Comparison of ENCODE assay signal across 33 cellular contexts in genomic region chr10:104155591-104155990, GRCh38.
"Had no signal": no experiment of that assay in that cellular context is flagged by ENCODE, and none has a peak within 500 bp of the region (broad histone marks: within the 10 kb centered on the region; RNA-seq: fewer than 3 reads in every experiment).

No MANE protein-coding gene starts in this region.

- H3K27ac Mint-ChIP-seq: activated B cell treated with CpG ODN at 0.5 μM for 24 hours; activated CD8-positive, alpha-beta T cell treated with anti-CD3 and anti-CD28 coated beads for 36 hours; activated naive CD8-positive, alpha-beta T cell treated with anti-CD3 and anti-CD28 coated beads for 36 hours; activated T-helper 17 cell treated with anti-CD3 and anti-CD28 coated beads, Interleukin-2, amount 50 U/mL, for 72 hours; effector memory CD8-positive, alpha-beta T cell; T-helper 17 cell; T-helper 2 cell treated with Interferon-gamma antibody and Interleukin-4, amounts not matched to agents 5 μg/mL and 100 μg/mL, for 36 hours had no signal

- H3K4me3 ChIP-seq: ascending aorta, esophagus squamous epithelium, gastroesophageal sphincter had no signal

- H3K27ac ChIP-seq: ascending aorta, brain microvascular endothelial cell, epithelial cell of prostate, esophagus squamous epithelium, gastroesophageal sphincter, WERI-Rb-1 had no signal

- H3K27me3 ChIP-seq: ascending aorta had no signal

- DNase-seq: activated B cell treated with CpG ODN at 0.5 μM for 24 hours; activated CD4-positive, alpha-beta T cell treated with anti-CD3 and anti-CD28 coated beads for 48 hours; activated CD4-positive, alpha-beta T cell treated with anti-CD3 and anti-CD28 coated beads, Interleukin-2, amount 50 U/mL, for 1 hour; activated CD4-positive, alpha-beta T cell treated with anti-CD3 and anti-CD28 coated beads, Interleukin-2, amount 50 U/mL, for 48 hours; activated CD8-positive, alpha-beta memory T cell treated with anti-CD3 and anti-CD28 coated beads for 24 hours; activated CD8-positive, alpha-beta T cell treated with anti-CD3 and anti-CD28 coated beads for 36 hours; activated effector memory CD4-positive, alpha-beta T cell treated with Interleukin-2 at 50 U/mL for 16 hours; activated gamma-delta T cell treated with Interleukin-2 at 50 U/mL for 16 hours; activated naive CD4-positive, alpha-beta T cell treated with anti-CD3 and anti-CD28 coated beads, Interleukin-2, amount 50 U/mL, for 16 hours; activated naive CD4-positive, alpha-beta T cell treated with Interleukin-2 at 50 U/mL for 16 hours; activated naive CD8-positive, alpha-beta T cell treated with anti-CD3 and anti-CD28 coated beads for 36 hours; activated T-cell treated with anti-CD3 and anti-CD28 coated beads, Interleukin-2, amount 50 U/mL, for 4 hours; brain microvascular endothelial cell; caudate nucleus; cortex of kidney; dermis blood vessel endothelial cell; effector CD4-positive, alpha-beta T cell; effector memory CD8-positive, alpha-beta T cell; esophagus squamous epithelium; foreskin melanocyte; T-helper 1 cell; T-helper 17 cell; T1000; WERI-Rb-1 had no signal

- H3K4me1 ChIP-seq: ascending aorta, esophagus squamous epithelium, gastroesophageal sphincter had no signal

- FAIRE-seq: colon, endometrium, endothelial cell of umbilical vein had no signal

- H3K36me3 ChIP-seq: ascending aorta, brain microvascular endothelial cell, esophagus squamous epithelium, gastroesophageal sphincter, WERI-Rb-1 had no signal

- H3K4me3 Mint-ChIP-seq: activated B cell treated with CpG ODN at 0.5 μM for 24 hours; activated CD8-positive, alpha-beta T cell treated with anti-CD3 and anti-CD28 coated beads for 36 hours; activated naive CD8-positive, alpha-beta T cell treated with anti-CD3 and anti-CD28 coated beads for 36 hours; activated T-cell treated with anti-CD3 and anti-CD28 coated beads, Interleukin-2, amount 50 U/mL, for 4 hours; activated T-helper 17 cell treated with anti-CD3 and anti-CD28 coated beads, Interleukin-2, amount 50 U/mL, for 72 hours; effector memory CD8-positive, alpha-beta T cell; T-helper 17 cell; T-helper 2 cell treated with Interferon-gamma antibody and Interleukin-4, amounts not matched to agents 5 μg/mL and 100 μg/mL, for 36 hours had no signal

- ATAC-seq: activated CD4-positive, CD25-positive, alpha-beta regulatory T cell treated with anti-CD3 and anti-CD28 coated beads, Interleukin-2, amount 50 U/mL, for 24 hours; activated CD8-positive, alpha-beta T cell treated with anti-CD3 and anti-CD28 coated beads for 36 hours; activated T-cell treated with anti-CD3 and anti-CD28 coated beads, Interleukin-2, amount 50 U/mL, for 4 hours; activated T-helper 17 cell treated with anti-CD3 and anti-CD28 coated beads, Interleukin-2, amount 50 U/mL, for 72 hours; effector memory CD8-positive, alpha-beta T cell; gastroesophageal sphincter; T-helper 17 cell had no signal

- H3K4me1 Mint-ChIP-seq: activated B cell treated with CpG ODN at 0.5 μM for 24 hours; activated naive CD8-positive, alpha-beta T cell treated with anti-CD3 and anti-CD28 coated beads for 36 hours; activated T-helper 17 cell treated with anti-CD3 and anti-CD28 coated beads, Interleukin-2, amount 50 U/mL, for 72 hours; T-helper 17 cell had no signal
